Comparison of ENCODE assay signal across 13 cellular contexts in genomic region chr3:50444782-50445181, GRCh38. TPM values are rescaled to one million over a fixed set of nuclear protein-coding genes. Genes with fewer than 3 reads are reported as not detected.
DNase-seq lines count a peak whose midpoint lies in the region; ATAC-seq and TF ChIP-seq lines count a peak whose summit lies in the region.
"Had no signal": no experiment of that assay in that cellular context is flagged by ENCODE, and none has a peak within 500 bp of the region (broad histone marks: within the 10 kb centered on the region; RNA-seq: fewer than 3 reads in every experiment).

No MANE protein-coding gene starts in this region.

- WGBS in upper lobe of left lung, 2 donors: 83% methylated on average over 2 of the region's 2 CpGs; no CpG with 5 or more reads in 1 of the 2 donors
- WGBS in sigmoid colon, 2 donors: 92 to 94% methylated on average over 2 of the region's 2 CpGs

- peaks cover 70% of the 10 kb centered on the region for H3K4me1 ChIP-seq in lower lobe of right lung
- H3K4me1 ChIP-seq in upper lobe of left lung: peaks cover 17 to 86% (median 69%) of the 10 kb centered on the region in 4 donors
- no peaks in the 10 kb centered on the region for H3K4me1 ChIP-seq in sigmoid colon

- intact Hi-C loops in lower lobe of right lung (cut with DNase I) (no loop called here), sigmoid colon (cut with DNase I) (no loop called here)

- no peaks in the 10 kb centered on the region for H3K27me3 ChIP-seq in lower lobe of right lung (ENCODE audit: low read depth)
- H3K27me3 ChIP-seq in upper lobe of left lung: no peaks in the 10 kb centered on the region
- H3K27me3 ChIP-seq in sigmoid colon: no peaks in the 10 kb centered on the region
- H3K27me3 ChIP-seq: BE2C had no signal

- no peak for TF ChIP-seq EP300 in upper lobe of left lung (IDR thresholded peaks at IDR 0.05)
- no peak for TF ChIP-seq EP300 in sigmoid colon (IDR thresholded peaks at IDR 0.05)

- H3K9me3 ChIP-seq in lower lobe of right lung: no peaks in the 10 kb centered on the region
- no peaks in the 10 kb centered on the region for H3K9me3 ChIP-seq in upper lobe of left lung
- no peaks in the 10 kb centered on the region for H3K9me3 ChIP-seq in sigmoid colon
- H3K9me3 ChIP-seq: BE2C, Caco-2 had no signal

- no peak for TF ChIP-seq CTCF in 22Rv1 (IDR thresholded peaks at IDR 0.05)
- no peak for TF ChIP-seq CTCF in VCaP (conservative IDR thresholded peaks at IDR 0.05)
- TF ChIP-seq CTCF in lower lobe of right lung (IDR thresholded peaks at IDR 0.05): no peak
- no peak for TF ChIP-seq CTCF in upper lobe of left lung (IDR thresholded peaks at IDR 0.05)
- no peak for TF ChIP-seq CTCF in sigmoid colon (IDR thresholded peaks at IDR 0.05)

- no peak overlapping the region for H3K4me3 ChIP-seq in lower lobe of right lung
- no peak overlapping the region for H3K4me3 ChIP-seq in upper lobe of left lung
- H3K4me3 ChIP-seq in sigmoid colon: no peak overlapping the region
- H3K4me3 ChIP-seq: K562 had no signal

- TF ChIP-seq POLR2A in upper lobe of left lung (IDR thresholded peaks at IDR 0.05): no peak
- TF ChIP-seq POLR2A in sigmoid colon (IDR thresholded peaks at IDR 0.05): no peak

- no peak for DNase-seq in lower lobe of right lung
- DNase-seq in upper lobe of left lung: no peak
- DNase-seq in sigmoid colon: no peak
- DNase-seq in ureter (ENCODE audit: low spot score): no peak
- DNase-seq: BE2C; Caco-2; CD8-positive, alpha-beta memory T cell; GF-D8; HCEC 1CT had no signal

- ATAC-seq in lower lobe of right lung (no peak), upper lobe of left lung (ENCODE audit: low FRiP score in 2 of 2) (no peak), HG03175 (IDR thresholded peaks at IDR 0.05; ENCODE audit: unreplicated experiment) (no peak)
- ATAC-seq: K562 had no signal

- H3K36me3 ChIP-seq in lower lobe of right lung: no peaks in the 10 kb centered on the region
- H3K36me3 ChIP-seq in upper lobe of left lung: no peaks in the 10 kb centered on the region
- H3K36me3 ChIP-seq in sigmoid colon: no peaks in the 10 kb centered on the region
- H3K36me3 ChIP-seq: BE2C had no signal

- peak overlapping the region; percentile 72 for H3K27ac ChIP-seq in 22Rv1
- H3K27ac ChIP-seq in VCaP: peak overlapping the region; percentile 97
- H3K27ac ChIP-seq in lower lobe of right lung: peak overlapping the region; percentile 85
- H3K27ac ChIP-seq in upper lobe of left lung: peak overlapping the region; percentile 58 to 91 (median 76)
- no peak overlapping the region for H3K27ac ChIP-seq in sigmoid colon

RNA-seq across cellular contexts. Expression of gene CACNA2D2, which starts 58.7 kb away (rescaled TPM):
- 105 TPM for total RNA-seq in lower lobe of right lung
- 100 to 1,000 TPM in 4 of 6 donors, 10 to 100 TPM in 2; 71.5 to 213 (median 113) TPM for total RNA-seq in upper lobe of left lung
- total RNA-seq in sigmoid colon: 1 to 10 TPM in 3 of 4 donors, under 1 TPM in 1; 0.49 to 1.7 (median 1.3) TPM
- 1 to 10 TPM in 1 of 3 donors, under 1 TPM in 1, not detected in 1; 0.60 to 1.2 TPM for polyA plus RNA-seq in sigmoid colon
- 2.6 TPM for total RNA-seq in ureter

Comparison
In these comparisons a context has a peak if more than half of its experiments do, and no peak if none do; other contexts are left out.
1. H3K27ac ChIP-seq: peak in 22Rv1 (single experiment), VCaP (single experiment), lower lobe of right lung (single experiment) and upper lobe of left lung (4 of 4); none in sigmoid colon (0 of 4).
2. RNA of gene CACNA2D2, which starts 58.7 kb away (total RNA-seq): 71.5 to 213 TPM in upper lobe of left lung and 105 TPM in lower lobe of right lung (single experiment); 2.6 TPM in ureter (single experiment) and 0.49 to 1.7 TPM in sigmoid colon; every median in the first group is over 10 times any median in the second.